9 cellular contexts compared by ENCODE assay signal in genomic region chr2:27798948-27799645, GRCh38. TPM values are rescaled to one million over a fixed set of nuclear protein-coding genes. Genes with fewer than 3 reads are reported as not detected.
DNase-seq lines count a peak whose midpoint lies in the region; ATAC-seq and TF ChIP-seq lines count a peak whose summit lies in the region.
"Had no signal": no experiment of that assay in that cellular context is flagged by ENCODE, and none has a peak within 500 bp of the region (broad histone marks: within the 10 kb centered on the region; RNA-seq: fewer than 3 reads in every experiment).

No MANE protein-coding gene starts in this region.

- H3K9me3 Mint-ChIP-seq in activated CD4-positive, alpha-beta T cell treated with anti-CD3 and anti-CD28 coated beads, Interleukin-2, amount 10 ng/mL, durations not matched to agents 7 days and 5 days = no peaks in the 10 kb centered on the region
- H3K9me3 Mint-ChIP-seq: central memory CD8-positive, alpha-beta T cell had no signal

- CTCF ChIA-PET in BJ (lab: Yijun Ruan, JAX) (interaction anchor here (1.0 to 1.9 kb wide), 5 partner anchors 11 to 95 kb away, joined by 3 to 7 read pairs (median 3); no protein-coding TSS in a partner anchor), PC-9 (lab: Charles Lee) (interaction anchor here (0.7 to 0.9 kb wide), 2 partner anchors 78 to 477 kb away, joined by 3 to 9 read pairs; no protein-coding TSS in a partner anchor)
- CTCF ChIA-PET in activated CD4-positive, alpha-beta T cell treated with anti-CD3 and anti-CD28 coated beads, Interleukin-2, amount 10 ng/mL, durations not matched to agents 7 days and 5 days (lab: Charles Lee) = interaction anchor here (0.6 to 1.6 kb wide), 2 partner anchors 8 to 265 kb away, joined by 3 to 4 read pairs; no protein-coding TSS in a partner anchor

- H3K9me2 ChIP-seq in PC-9 (ENCODE audit: insufficient read depth) = no peaks in the 10 kb centered on the region

- peak overlapping the region; percentile 63 for H3K9ac ChIP-seq in fibroblast of lung (ENCODE audit: insufficient read depth, low read length)

- ATAC-seq in HG03520 (IDR thresholded peaks at IDR 0.05; ENCODE audit: unreplicated experiment) (no peak), HG02870 (IDR thresholded peaks at IDR 0.05; ENCODE audit: unreplicated experiment) (no peak)

- H3F3A ChIP-seq in PC-9 (ENCODE audit: insufficient read depth, low read depth) = peaks cover 30% of the 10 kb centered on the region

- H3K27me3 ChIP-seq in BJ (ENCODE audit: control insufficient read depth, insufficient read depth, low read length) (no peaks in the 10 kb centered on the region), PC-9 (ENCODE audit: insufficient read depth, low read depth) (no peaks in the 10 kb centered on the region), fibroblast of lung (ENCODE audit: control insufficient read depth, insufficient read depth, low read length) (no peaks in the 10 kb centered on the region)

- intact Hi-C loops in PC-9 (cut with micrococcal nuclease; ENCODE audit: unreplicated experiment) = loop anchor here (1.0 to 2.0 kb wide), 7 partner anchors 33 to 650 kb away; partner anchors contain the start of genes BABAM2, FOSL2 and RBKS

- no peak for TF ChIP-seq CTCF in BJ (IDR thresholded peaks at IDR 0.05; ENCODE audit: insufficient read depth, low read depth, low read length)
- no peak for TF ChIP-seq CTCF in PC-9 (conservative IDR thresholded peaks at IDR 0.05)
- TF ChIP-seq CTCF in fibroblast of lung (conservative IDR thresholded peaks at IDR 0.05 in 1 of 2, IDR thresholded peaks at IDR 0.05 in 1 of 2; ENCODE audit: low read depth in 1 of 2, low read length in 2 of 2) = no peak

- no peaks in the 10 kb centered on the region for H3K36me3 Mint-ChIP-seq in activated CD4-positive, alpha-beta T cell treated with anti-CD3 and anti-CD28 coated beads, Interleukin-2, amount 10 ng/mL, durations not matched to agents 7 days and 5 days (ENCODE audit: low read depth)

- DNase-seq in BJ (ENCODE audit: low read depth) (peak; percentile 100), PC-9 (peak; percentile 89 to 100), fibroblast of lung (ENCODE audit: low read depth in 2 of 2) (peak; percentile 99 to 100), occipital lobe (lab: John Stamatoyannopoulos, UW) (peak; percentile 45)
- DNase-seq in activated CD4-positive, alpha-beta T cell treated with anti-CD3 and anti-CD28 coated beads for 4 hours = no peak
- no peak for DNase-seq in activated CD4-positive, alpha-beta T cell treated with anti-CD3 and anti-CD28 coated beads, Interleukin-2, amount 10 ng/mL, durations not matched to agents 7 days and 5 days

- no peaks in the 10 kb centered on the region for H3K4me1 Mint-ChIP-seq in activated CD4-positive, alpha-beta T cell treated with anti-CD3 and anti-CD28 coated beads, Interleukin-2, amount 10 ng/mL, durations not matched to agents 7 days and 5 days
- H3K4me1 Mint-ChIP-seq: central memory CD8-positive, alpha-beta T cell had no signal

- peaks cover 40% of the 10 kb centered on the region for H3K4me1 ChIP-seq in PC-9 (replicated peaks; ENCODE audit: insufficient read depth)
- peaks cover 39% of the 10 kb centered on the region for H3K4me1 ChIP-seq in fibroblast of lung (ENCODE audit: control insufficient read depth, extremely low read depth, insufficient read depth, low read length)

- H3K4me3 ChIP-seq in BJ (ENCODE audit: low read depth, low read length) = no peak overlapping the region
- peak overlapping the region; percentile 3; the same call in 1 of the 2 replicates for H3K4me3 ChIP-seq in PC-9
- H3K4me3 ChIP-seq in fibroblast of lung (replicated peaks in 1 of 4; ENCODE audit: control extremely low read depth in 1 of 4, insufficient read depth in 1 of 4, low read depth in 3 of 4, low read length in 4 of 4) = peak overlapping the region in 2 of 4 experiments; percentile 3 to 9

- POLR2A ChIA-PET in BJ (lab: Charles Lee) (no interaction called here), PC-9 (lab: Charles Lee; ENCODE audit: unreplicated experiment) (interaction anchor here (0.5 to 1.0 kb wide), 11 partner anchors 23 to 568 kb away, joined by 3 to 7 read pairs (median 4); partner anchors contain the start of genes BABAM2 and RBKS)
- POLR2A ChIA-PET in activated CD4-positive, alpha-beta T cell treated with anti-CD3 and anti-CD28 coated beads, Interleukin-2, amount 10 ng/mL, durations not matched to agents 7 days and 5 days (lab: Charles Lee) = no interaction called here

- peak overlapping the region; percentile 94 for H3K27ac ChIP-seq in PC-9
- peak overlapping the region; percentile 98 for H3K27ac ChIP-seq in fibroblast of lung (ENCODE audit: insufficient read depth, low read length)

- H2AFZ ChIP-seq in PC-9 (0 out of 2 replicates have a peak overlapping the region, but pooled peaks have one; percentile 0), fibroblast of lung (ENCODE audit: low read length) (no peak overlapping the region)

- H4K20me1 ChIP-seq in PC-9 (ENCODE audit: insufficient read depth) (no peaks in the 10 kb centered on the region), fibroblast of lung (ENCODE audit: control insufficient read depth, extremely low read depth, insufficient read depth, low read length) (no peaks in the 10 kb centered on the region)

- no peaks in the 10 kb centered on the region for H3K9me3 ChIP-seq in PC-9 (ENCODE audit: insufficient read depth, low read depth)
- no peaks in the 10 kb centered on the region for H3K9me3 ChIP-seq in fibroblast of lung (ENCODE audit: control insufficient read depth, insufficient read depth, low read depth, low read length)

- H3K79me2 ChIP-seq in PC-9 (ENCODE audit: low read depth) = no peaks in the 10 kb centered on the region
- H3K79me2 ChIP-seq in fibroblast of lung (ENCODE audit: control insufficient read depth, insufficient read depth, low read length) = no peaks in the 10 kb centered on the region

- H3K36me3 ChIP-seq in BJ (ENCODE audit: control insufficient read depth, insufficient read depth, low read length) = no peaks in the 10 kb centered on the region
- no peaks in the 10 kb centered on the region for H3K36me3 ChIP-seq in PC-9 (ENCODE audit: low read depth)
- no peaks in the 10 kb centered on the region for H3K36me3 ChIP-seq in fibroblast of lung (ENCODE audit: control insufficient read depth, insufficient read depth, low read length)

- no peaks in the 10 kb centered on the region for H3K27me3 Mint-ChIP-seq in activated CD4-positive, alpha-beta T cell treated with anti-CD3 and anti-CD28 coated beads, Interleukin-2, amount 10 ng/mL, durations not matched to agents 7 days and 5 days
- H3K27me3 Mint-ChIP-seq: central memory CD8-positive, alpha-beta T cell had no signal

- H3K4me2 ChIP-seq in PC-9 (peak overlapping the region; percentile 71), fibroblast of lung (ENCODE audit: extremely low read depth, insufficient read depth, low read length) (peak overlapping the region; percentile 61)

- H3K4me3 Mint-ChIP-seq in activated CD4-positive, alpha-beta T cell treated with anti-CD3 and anti-CD28 coated beads, Interleukin-2, amount 10 ng/mL, durations not matched to agents 7 days and 5 days = no peak overlapping the region
- H3K4me3 Mint-ChIP-seq: central memory CD8-positive, alpha-beta T cell had no signal

- BruUV-seq in PC-9 (replicated peaks; lab: Mats Ljungman, UMichigan) = no TSS peak

- H3K27ac Mint-ChIP-seq in activated CD4-positive, alpha-beta T cell treated with anti-CD3 and anti-CD28 coated beads, Interleukin-2, amount 10 ng/mL, durations not matched to agents 7 days and 5 days = no peak overlapping the region

RNA-seq across cellular contexts. Expression of gene MRPL33, which starts 27.6 kb away (rescaled TPM):
- polyA plus RNA-seq in BJ (2011; rRNA removed) (31.0 and 83.3 TPM in 2 replicates), fibroblast of lung (144 and 178 TPM in 2 replicates)
- polyA minus RNA-seq in BJ (2011; rRNA and poly(A)+ RNA removed) = 5.4 and 7.2 TPM in 2 replicates
- total RNA-seq in PC-9 (2021) (81.9 and 86.3 TPM in 2 replicates), fibroblast of lung (64.5 and 85.9 TPM in 2 replicates), occipital lobe (39.1 TPM)
- 166 and 235 TPM in 2 replicates for polyA plus RNA-seq in fibroblast of lung (2012)
- polyA minus RNA-seq in fibroblast of lung (ENCODE audit: low replicate concordance) = 6.7 TPM in 1 of 2 replicates, not detected in the other
- 10 to 100 TPM; 43.5 to 49.7 TPM for total RNA-seq in activated CD4-positive, alpha-beta T cell treated with anti-CD3 and anti-CD28 coated beads, Interleukin-2, amount 10 ng/mL, durations not matched to agents 7 days and 5 days

Comparison
In these comparisons a context has a peak if more than half of its experiments do, and no peak if none do; other contexts are left out.
1. DNase-seq: peak in BJ (single experiment), PC-9 (2 of 2), fibroblast of lung (2 of 2) and occipital lobe (single experiment); none in activated CD4-positive, alpha-beta T cell treated with anti-CD3 and anti-CD28 coated beads for 4 hours (0 of 2) and activated CD4-positive, alpha-beta T cell treated with anti-CD3 and anti-CD28 coated beads, Interleukin-2, amount 10 ng/mL, durations not matched to agents 7 days and 5 days (single experiment).